ENCODE assay signal across 25 cellular contexts in the genomic region with DNA sequence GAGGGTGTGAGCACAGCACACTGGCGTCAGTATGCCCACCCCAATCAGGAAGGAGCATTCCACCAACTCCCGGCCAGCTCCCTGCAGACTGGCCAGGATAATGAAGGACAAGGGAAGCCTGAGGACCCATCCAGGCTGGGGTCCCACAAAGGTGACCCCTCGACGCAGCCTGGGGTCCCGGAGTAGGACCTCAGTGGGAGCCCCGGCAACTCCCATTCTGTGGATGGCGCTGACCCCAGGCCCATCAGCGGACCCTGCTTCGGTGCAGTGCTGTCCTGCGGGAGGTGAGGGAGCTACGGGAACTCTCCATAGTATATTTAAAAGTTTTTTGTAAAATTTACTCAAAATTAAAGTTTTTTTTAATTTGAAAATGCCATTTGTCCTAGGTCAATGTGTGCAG.
"Had no signal": no experiment of that assay in that cellular context is flagged by ENCODE, and none has a peak within 500 bp of the region (broad histone marks: within the 10 kb centered on the region; RNA-seq: fewer than 3 reads in every experiment).

No MANE protein-coding gene starts in this region.

- FAIRE-seq: endometrium, frontal cortex, islet of Langerhans had no signal

- H3K27ac Mint-ChIP-seq: memory B cell; mesothelial cell of epicardium; nephron; stimulated activated naive B cell treated with anti-CD40 and anti-IgM and Interleukin-4, amounts not matched to agents 10 μg/mL and 1 μg/mL and 100 μg/mL, for 72 hours had no signal

- H3K4me1 Mint-ChIP-seq: memory B cell had no signal

- H2AFZ ChIP-seq: parathyroid adenoma had no signal

- H3K9ac ChIP-seq: parathyroid adenoma had no signal

- H3K27ac ChIP-seq: testis had no signal

- H3K79me2 ChIP-seq: parathyroid adenoma had no signal

- H3K36me3 ChIP-seq: heart right ventricle, lower lobe of right lung, prostate gland, spleen, transverse colon had no signal

- H3K4me3 ChIP-seq: prostate gland, spleen, testis, transverse colon had no signal

- H3K9me3 Mint-ChIP-seq: memory B cell; mesothelial cell of epicardium; nephron; stimulated activated naive B cell treated with anti-CD40 and anti-IgM and Interleukin-4, amounts not matched to agents 10 μg/mL and 1 μg/mL and 100 μg/mL, for 72 hours; stimulated activated naive CD8-positive, alpha-beta T cell treated with anti-CD3 and anti-CD28 coated beads, Interleukin-15, amount 100 ng/mL, for 72 hours had no signal

- H3K9me3 ChIP-seq: heart right ventricle, lower lobe of right lung, prostate gland, spleen, testis, transverse colon had no signal

- H3K27me3 ChIP-seq: testis had no signal

- DNase-seq: cortex of kidney; effector memory CD4-positive, alpha-beta T cell; hypothalamus; kidney glomerular epithelial cell; lower lobe of right lung; spleen; stimulated activated CD4-positive, alpha-beta T cell treated with anti-CD3 and anti-CD28 coated beads, Interleukin-15, amount 100 ng/mL, for 24 hours; stimulated activated CD4-positive, alpha-beta T cell treated with anti-CD3 and anti-CD28 coated beads, Interleukin-1b, Interleukin-23, amount 100 ng/mL, for 48 hours; stimulated activated CD4-positive, alpha-beta T cell treated with anti-CD3 and anti-CD28 coated beads, Interleukin-4, amount 100 ng/mL, for 4 hours; stimulated activated naive B cell treated with anti-CD40 and anti-IgM and Interleukin-4, amounts not matched to agents 10 μg/mL and 1 μg/mL and 100 μg/mL, for 72 hours; stimulated activated naive CD8-positive, alpha-beta T cell treated with anti-CD3 and anti-CD28 coated beads, Interleukin-15, amount 100 ng/mL, for 72 hours; testis; transverse colon had no signal

- H3K36me3 Mint-ChIP-seq: memory B cell, mesothelial cell of epicardium had no signal

- H3K4me3 Mint-ChIP-seq: memory B cell; mesothelial cell of epicardium; nephron; stimulated activated naive B cell treated with anti-CD40 and anti-IgM and Interleukin-4, amounts not matched to agents 10 μg/mL and 1 μg/mL and 100 μg/mL, for 72 hours had no signal

- ATAC-seq: esophagus mucosa, heart right ventricle, left lobe of liver, lower lobe of right lung, sciatic nerve had no signal

- H3K4me1 ChIP-seq: parathyroid adenoma had no signal
